Comparison of ENCODE assay signal across 26 cellular contexts in genomic region chr16:57335361-57335760, GRCh38. TPM values are rescaled to one million over a fixed set of nuclear protein-coding genes. Genes with fewer than 3 reads are reported as not detected.
"Had no signal": no experiment of that assay in that cellular context is flagged by ENCODE, and none has a peak within 500 bp of the region (broad histone marks: within the 10 kb centered on the region; RNA-seq: fewer than 3 reads in every experiment).

No MANE protein-coding gene starts in this region.

- H3K4me2 ChIP-seq: SK-N-SH had no signal

- H3K27ac Mint-ChIP-seq: activated CD4-positive, alpha-beta memory T cell treated with anti-CD3 and anti-CD28 coated beads for 36 hours; activated CD4-positive, alpha-beta T cell treated with anti-CD3 and anti-CD28 coated beads, Interleukin-2, amount 10 ng/mL, durations not matched to agents 7 days and 5 days; activated naive CD4-positive, alpha-beta T cell treated with anti-CD3 and anti-CD28 coated beads, Interleukin-2, amount 10 ng/mL, durations not matched to agents 7 days and 5 days; activated naive CD8-positive, alpha-beta T cell treated with anti-CD3 and anti-CD28 coated beads for 36 hours had no signal

- H3K36me3 Mint-ChIP-seq: activated CD4-positive, alpha-beta memory T cell treated with anti-CD3 and anti-CD28 coated beads for 36 hours; activated naive CD4-positive, alpha-beta T cell treated with anti-CD3 and anti-CD28 coated beads, Interleukin-2, amount 10 ng/mL, durations not matched to agents 7 days and 5 days had no signal

- H3K4me1 ChIP-seq: Peyer's patch, SJCRH30 had no signal

- H3K27me3 ChIP-seq: Peyer's patch had no signal

- H3K27ac ChIP-seq: brain microvascular endothelial cell, Peyer's patch, RWPE1, SJCRH30, VCaP had no signal

- DNase-seq: activated CD4-positive, alpha-beta memory T cell treated with anti-CD3 and anti-CD28 coated beads for 36 hours; activated CD4-positive, alpha-beta T cell treated with anti-CD3 and anti-CD28 coated beads, Interleukin-2, amount 10 ng/mL, durations not matched to agents 7 days and 5 days; activated CD4-positive, CD25-positive, alpha-beta regulatory T cell; activated CD8-positive, alpha-beta memory T cell treated with anti-CD3 and anti-CD28 coated beads for 24 hours; activated gamma-delta T cell; activated naive CD4-positive, alpha-beta T cell treated with anti-CD3 and anti-CD28 coated beads, Interleukin-2, amount 10 ng/mL, durations not matched to agents 7 days and 5 days; activated naive CD8-positive, alpha-beta T cell treated with anti-CD3 and anti-CD28 coated beads for 36 hours; activated T-cell treated with anti-CD3 and anti-CD28 coated beads, Interleukin-2, amount 50 U/mL, for 4 hours; brain microvascular endothelial cell; MG63; MV-4-11; NCI-H1092 treated with DMSO at 0.1 percent for 48 hours; NCI-H1417 treated with DMSO at 0.1 percent for 48 hours; NCI-H1694 treated with DMSO at 0.1 percent for 48 hours; NCI-H2029 treated with DMSO at 0.1 percent for 48 hours; NCI-H510A treated with DMSO at 0.1 percent for 48 hours; NCI-H69; NK-92 treated with Interleukin-12 subunit alpha and Interleukin-12 subunit beta, amount 100 ng/mL, for 24 hours; Peyer's patch; Right ventricle myocardium superior; SJCRH30; SK-N-SH; T-helper 1 cell had no signal

- H3K4me3 ChIP-seq: MG63, Peyer's patch, SJCRH30 had no signal

- H3K4me3 Mint-ChIP-seq: activated CD4-positive, alpha-beta memory T cell treated with anti-CD3 and anti-CD28 coated beads for 36 hours; activated CD4-positive, alpha-beta T cell treated with anti-CD3 and anti-CD28 coated beads, Interleukin-2, amount 10 ng/mL, durations not matched to agents 7 days and 5 days; activated naive CD4-positive, alpha-beta T cell treated with anti-CD3 and anti-CD28 coated beads, Interleukin-2, amount 10 ng/mL, durations not matched to agents 7 days and 5 days; activated naive CD8-positive, alpha-beta T cell treated with anti-CD3 and anti-CD28 coated beads for 36 hours; activated T-cell treated with anti-CD3 and anti-CD28 coated beads, Interleukin-2, amount 50 U/mL, for 4 hours had no signal

- H3K9ac ChIP-seq: SK-N-SH had no signal

- H3K36me3 ChIP-seq: brain microvascular endothelial cell, MG63, Peyer's patch, SJCRH30 had no signal

- H3K9me3 Mint-ChIP-seq: activated naive CD4-positive, alpha-beta T cell treated with anti-CD3 and anti-CD28 coated beads, Interleukin-2, amount 10 ng/mL, durations not matched to agents 7 days and 5 days had no signal

- H3K9me3 ChIP-seq: Peyer's patch had no signal

- ATAC-seq: activated T-cell treated with anti-CD3 and anti-CD28 coated beads, Interleukin-2, amount 50 U/mL, for 4 hours had no signal

- H3K4me1 Mint-ChIP-seq: activated naive CD4-positive, alpha-beta T cell treated with anti-CD3 and anti-CD28 coated beads, Interleukin-2, amount 10 ng/mL, durations not matched to agents 7 days and 5 days had no signal

RNA-seq across cellular contexts. Expression of gene CCL22, which starts 23.2 kb away (rescaled TPM):
- total RNA-seq: Right ventricle myocardium superior, SJCRH30 had no signal
- polyA plus RNA-seq: SK-N-SH had no signal

RNA-seq across cellular contexts. Expression of gene CX3CL1, which starts 36.9 kb away (rescaled TPM):
- total RNA-seq: activated CD4-positive, alpha-beta memory T cell treated with anti-CD3 and anti-CD28 coated beads for 36 hours; activated CD4-positive, alpha-beta T cell treated with anti-CD3 and anti-CD28 coated beads, Interleukin-2, amount 10 ng/mL, durations not matched to agents 7 days and 5 days; T-helper 2 cell treated with Interferon-gamma antibody and Interleukin-4, amounts not matched to agents 100 ng/mL and 5 ng/mL, for 36 hours had no signal

RNA-seq across cellular contexts. Expression of gene PLLP, which starts 50.9 kb away (rescaled TPM):
- total RNA-seq: activated CD4-positive, alpha-beta memory T cell treated with anti-CD3 and anti-CD28 coated beads for 36 hours had no signal
